In the genomic region with DNA sequence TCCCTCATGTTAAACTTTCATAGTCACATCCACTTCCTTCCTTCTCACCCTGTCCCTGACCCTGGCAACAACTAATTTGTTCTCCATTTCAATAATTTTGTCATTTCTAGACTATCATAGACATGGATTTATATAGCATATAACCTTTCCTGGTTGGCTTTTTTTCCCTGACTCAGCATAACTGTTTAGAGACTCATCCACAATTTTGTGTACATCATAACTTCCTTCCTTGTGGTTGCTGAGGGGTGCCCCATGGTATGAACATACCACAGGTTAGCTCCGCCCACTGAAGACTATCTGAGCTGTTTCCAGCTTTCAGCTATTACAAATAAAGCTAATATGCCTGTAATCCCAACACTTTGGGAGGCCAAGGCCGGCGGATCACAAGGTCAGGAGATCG, we compare ENCODE assay signal across 26 cellular contexts.
DNase-seq lines count a peak whose midpoint lies in the region; ATAC-seq, FAIRE-seq and TF ChIP-seq lines count a peak whose summit lies in the region.
"Had no signal": no experiment of that assay in that cellular context is flagged by ENCODE, and none has a peak within 500 bp of the region (broad histone marks: within the 10 kb centered on the region; RNA-seq: fewer than 3 reads in every experiment).

No MANE protein-coding gene starts in this region.

- no peak overlapping the region for H2BK5ac ChIP-seq in H1 (ENCODE audit: low read depth, low read length)

- H3K79me2 ChIP-seq in H1 (ENCODE audit: control insufficient read depth in 1 of 2, insufficient read depth in 2 of 2, low read length in 2 of 2): no peaks in the 10 kb centered on the region

- no peaks in the 10 kb centered on the region for H3K79me1 ChIP-seq in H1 (ENCODE audit: low read depth, low read length)

- no peak for TF ChIP-seq CTCF in H1 (IDR thresholded peaks at IDR 0.05; ENCODE audit: control extremely low read depth in 1 of 3, insufficient read depth in 1 of 3, low read depth in 1 of 3, low read length in 3 of 3)

- H3K27me3 ChIP-seq in BLaER1 (no peaks in the 10 kb centered on the region), H1 (replicated peaks in 1 of 4; ENCODE audit: control insufficient read depth in 3 of 4, extremely low read depth in 1 of 4, insufficient read depth in 3 of 4, low read length in 3 of 4) (no peaks in the 10 kb centered on the region)
- H3K27me3 ChIP-seq: transverse colon had no signal

- 88% methylated on average over 4 of the region's 4 CpGs; no CpG with 5 or more reads in 1 of the 2 experiments for WGBS in H1 (ENCODE audit: extremely low coverage in 1 of 2, insufficient coverage in 1 of 2, insufficient read length in 1 of 2, insufficient replicate concordance in 2 of 2, low coverage in 1 of 2, low lambda C conversion rate in 2 of 2, missing lambda C conversion rate in 1 of 2), 2 experiments

- no peak overlapping the region for H4K91ac ChIP-seq in H1 (replicated peaks; ENCODE audit: insufficient read length, low read length)

- no peak for ATAC-seq in HG02798 (IDR thresholded peaks at IDR 0.05; ENCODE audit: poor library complexity, unreplicated experiment)
- ATAC-seq: lower lobe of right lung; naive thymus-derived CD8-positive, alpha-beta T cell; psoas muscle; T-helper 17 cell had no signal

- no peak overlapping the region for H2AFZ ChIP-seq in H1 (ENCODE audit: low read length)

- peaks cover 4% of the 10 kb centered on the region for H3K9me3 ChIP-seq in BLaER1
- H3K9me3 ChIP-seq in H1 (ENCODE audit: insufficient read depth in 2 of 2, low read depth in 1 of 2, low read length in 1 of 2): no peaks in the 10 kb centered on the region
- H3K9me3 ChIP-seq: Caco-2, lower lobe of right lung, psoas muscle, SK-N-SH, transverse colon had no signal

- H2BK12ac ChIP-seq in H1 (ENCODE audit: low read depth, low read length): no peak overlapping the region

- no peak for TF ChIP-seq RAD21 in H1 (IDR thresholded peaks at IDR 0.05 in 1 of 2, conservative IDR thresholded peaks at IDR 0.05 in 1 of 2; ENCODE audit: low read depth in 2 of 2, low read length in 2 of 2)

- DNase-seq in ELR (ENCODE audit: low read depth): peak; percentile 66
- peak; percentile 20 for DNase-seq in MV-4-11 (lab: John Stamatoyannopoulos, UW)
- no peak for DNase-seq in H1 (ENCODE audit: low read depth in 1 of 2, low spot score in 2 of 2)
- no peak for DNase-seq in cardiac septum (ENCODE audit: low spot score)
- DNase-seq in activated T-cell treated with anti-CD3 and anti-CD28 coated beads for 4 hours: no peak
- DNase-seq: activated CD4-positive, alpha-beta memory T cell treated with anti-CD3 and anti-CD28 coated beads, Interleukin-2, amount 10 ng/mL, durations not matched to agents 7 days and 5 days; activated CD4-positive, CD25-positive, alpha-beta regulatory T cell treated with anti-CD3 and anti-CD28 coated beads, Interleukin-2, amount 50 U/mL, for 72 hours; Caco-2; DMS79; hippocampal formation; lower lobe of right lung; naive thymus-derived CD8-positive, alpha-beta T cell; NCI-H1048; NCI-H446 treated with DMSO at 0.1 percent for 48 hours; nucleus accumbens; psoas muscle; SK-N-SH; stimulated activated CD4-positive, alpha-beta T cell treated with anti-CD3 and anti-CD28 coated beads, Interleukin-4, amount 100 ng/mL, for 24 hours; T-helper 17 cell; transverse colon had no signal

- POLR2A ChIA-PET in H1 (lab: Charles Lee; ENCODE audit: partially characterized antibody): no interaction called here

- no peaks in the 10 kb centered on the region for H4K20me1 ChIP-seq in BLaER1
- peaks cover 0 to 2% of the 10 kb centered on the region in 2 experiments for H4K20me1 ChIP-seq in H1 (replicated peaks in 1 of 2; ENCODE audit: control insufficient read depth in 1 of 2, insufficient read depth in 2 of 2, low read length in 2 of 2)

- no peak overlapping the region for H2AK5ac ChIP-seq in H1 (ENCODE audit: low read depth, low read length)

- H3K4ac ChIP-seq in H1 (replicated peaks; ENCODE audit: insufficient read length, low read depth, low read length): no peak overlapping the region

- no peak for TF ChIP-seq EP300 in H1 (IDR thresholded peaks at IDR 0.05; ENCODE audit: borderline replicate concordance in 1 of 2, low read depth in 2 of 2, low read length in 2 of 2)

- H3K9ac ChIP-seq in BLaER1 (no peak overlapping the region), H1 (replicated peaks in 1 of 4; ENCODE audit: extremely low read depth in 1 of 4, low read depth in 3 of 4, low read length in 3 of 4) (no peak overlapping the region)
- H3K9ac ChIP-seq: KMS-11, SK-N-SH had no signal

- no peak for FAIRE-seq in H1 (lab: Jason Lieb, UNC)
- FAIRE-seq: colon, endothelial cell of umbilical vein had no signal

- peak overlapping the region; percentile 26 for H3K4me2 ChIP-seq in BLaER1
- H3K4me2 ChIP-seq in H1 (ENCODE audit: insufficient read depth in 1 of 2, low read depth in 2 of 2, low read length in 2 of 2): no peak overlapping the region
- H3K4me2 ChIP-seq: KMS-11, SK-N-SH had no signal

- H3K4me1 ChIP-seq in BLaER1 (peaks cover 16% of the 10 kb centered on the region), H1 (replicated peaks in 1 of 4; ENCODE audit: control insufficient read depth in 3 of 4, insufficient read depth in 4 of 4, low read length in 3 of 4) (no peaks in the 10 kb centered on the region)
- H3K4me1 ChIP-seq: Caco-2, lower lobe of right lung, transverse colon had no signal

- H2BK20ac ChIP-seq in H1 (ENCODE audit: low read length): no peak overlapping the region

- no peak overlapping the region for H3K14ac ChIP-seq in H1 (ENCODE audit: insufficient read length)

- H3K36me3 ChIP-seq in BLaER1 (no peaks in the 10 kb centered on the region), H1 (ENCODE audit: control insufficient read depth in 2 of 4, insufficient read depth in 4 of 4, low read length in 3 of 4) (no peaks in the 10 kb centered on the region)
- H3K36me3 ChIP-seq: lower lobe of right lung, transverse colon had no signal

- H3K56ac ChIP-seq in H1 (replicated peaks; ENCODE audit: insufficient read length, low read depth, low read length): no peak overlapping the region

- H4K8ac ChIP-seq in H1 (ENCODE audit: extremely low read depth, insufficient read depth, low read length): no peak overlapping the region

- H3K23ac ChIP-seq in H1 (ENCODE audit: insufficient read length): no peak overlapping the region

- no peak overlapping the region for H4K5ac ChIP-seq in H1 (ENCODE audit: insufficient read length, low read depth, low read length)

- no peaks in the 10 kb centered on the region; the same call in 1 of the 2 replicates for H3K23me2 ChIP-seq in H1 (ENCODE audit: low read depth, low read length)

- H3K4me3 ChIP-seq in BLaER1 (no peak overlapping the region), H1 (ENCODE audit: extremely low read depth in 1 of 4, insufficient read depth in 2 of 4, low read depth in 3 of 4, low read length in 4 of 4) (no peak overlapping the region)
- H3K4me3 ChIP-seq: lower lobe of right lung, psoas muscle, transverse colon had no signal

- no peak overlapping the region for H2BK120ac ChIP-seq in H1 (replicated peaks; ENCODE audit: low read depth, low read length)

- H2BK15ac ChIP-seq in H1 (ENCODE audit: low read length): no peak overlapping the region

- TF ChIP-seq POLR2A in H1 (IDR thresholded peaks at IDR 0.05; ENCODE audit: control extremely low read depth in 1 of 2, low read depth in 2 of 2, low read length in 2 of 2): no peak

- no peak overlapping the region for H3K18ac ChIP-seq in H1 (ENCODE audit: extremely low read depth, low read length)

- intact Hi-C loops in cardiac septum (cut with DNase I): no loop called here

- CTCF ChIA-PET in H1 (lab: Charles Lee; ENCODE audit: partially characterized antibody): no interaction called here

- no peak overlapping the region for H3K27ac ChIP-seq in BLaER1
- no peak overlapping the region for H3K27ac ChIP-seq in H1 (ENCODE audit: low read depth, low read length)
- H3K27ac ChIP-seq: C4-2B, KMS-11, lower lobe of right lung, psoas muscle, transverse colon had no signal

TF ChIP-seq in H1, 55 proteins besides CTCF, POLR2A, EP300 and RAD21:
- TF ChIP-seq TAF1 (IDR thresholded peaks at IDR 0.05; ENCODE audit: low read depth, low read length) (no peak), MAFK (IDR thresholded peaks at IDR 0.05; ENCODE audit: low read depth, low read length) (peak; percentile 91)
TF ChIP-seq in H1: peak in this region for 1.

Comparison
In these comparisons a context has a peak if more than half of its experiments do, and no peak if none do; other contexts are left out.
1. DNase-seq: peak in ELR (single experiment) and MV-4-11 (single experiment); none in H1 (0 of 2), cardiac septum (single experiment) and activated T-cell treated with anti-CD3 and anti-CD28 coated beads for 4 hours (single experiment).